In genomic region chr9:132982508-132982907, GRCh38 we compare ENCODE assay signal across 22 cellular contexts. TPM values are rescaled to one million over a fixed set of nuclear protein-coding genes. Genes with fewer than 3 reads are reported as not detected.
A peak's percentile ranks its signal among the peaks of the same experiment; 100 is the strongest.
DNase-seq lines count a peak whose midpoint lies in the region; ATAC-seq, FAIRE-seq and TF ChIP-seq lines count a peak whose summit lies in the region.
"Had no signal": no experiment of that assay in that cellular context is flagged by ENCODE, and none has a peak within 500 bp of the region (broad histone marks: within the 10 kb centered on the region; RNA-seq: fewer than 3 reads in every experiment).

No MANE protein-coding gene starts in this region.

- intact Hi-C loops in HepG2 (cut with micrococcal nuclease; ENCODE audit: unreplicated experiment) (no loop called here), right lobe of liver (cut with DNase I) (no loop called here), heart right ventricle (cut with DNase I) (no loop called here)
- intact Hi-C loops in activated naive CD4-positive, alpha-beta T cell treated with anti-CD3 and anti-CD28 coated beads for 36 hours (cut with micrococcal nuclease), result no loop called here

- FAIRE-seq in HepG2 (lab: Jason Lieb, UNC) (peak; percentile 49), RCC 7860 (lab: Jason Lieb, UNC) (no peak)
- FAIRE-seq: GM12892 had no signal

- peak; percentile 9; the same call in 2 of the 3 replicates for ATAC-seq in HepG2
- no peak for ATAC-seq in right lobe of liver
- ATAC-seq in HG03139 (IDR thresholded peaks at IDR 0.05; ENCODE audit: unreplicated experiment), result peak; percentile 62
- ATAC-seq in heart right ventricle, result no peak
- ATAC-seq: body of pancreas, left lung, psoas muscle had no signal

- H3K4me3 ChIP-seq in HepG2 (replicated peaks in 1 of 3; ENCODE audit: insufficient read depth in 1 of 3, low read depth in 2 of 3, low read length in 3 of 3) (peak overlapping the region in 2 of 3 experiments; percentile 34 to 43; a peak in 3 of 6 replicates), right lobe of liver (no peak overlapping the region), OCI-LY3 (ENCODE audit: low read length) (peak overlapping the region; percentile 51), heart right ventricle (no peak overlapping the region)
- H3K4me3 ChIP-seq: body of pancreas, left lung, psoas muscle, testis had no signal

- in situ Hi-C loops in HepG2 (cut with HindIII; ENCODE audit: extremely low pct_ligation_motif_present, low pct_unique_long_range_greater_than_20kb), result no loop called here

- no peak for TF ChIP-seq RAD21 in HepG2 (CRISPR knock-in tag; IDR thresholded peaks at IDR 0.05)

- H3K4me1 ChIP-seq in HepG2 (ENCODE audit: insufficient read depth, low read length) (peaks cover 56% of the 10 kb centered on the region), right lobe of liver (no peaks in the 10 kb centered on the region), OCI-LY3 (ENCODE audit: low read length) (peaks cover 24% of the 10 kb centered on the region), heart right ventricle (peaks cover 0 to 12% (median 6%) of the 10 kb centered on the region in 9 donors)
- H3K4me1 ChIP-seq: testis had no signal

- H3K4me2 ChIP-seq in HepG2 (ENCODE audit: low read depth, low read length) (peak overlapping the region; percentile 62), OCI-LY3 (ENCODE audit: low read length) (peak overlapping the region; percentile 66)
- H3K4me2 ChIP-seq: KMS-11 had no signal

- 0 out of 4 replicates have a peak, but pooled peaks of 1 of the 2 experiments have one; percentile 27 for TF ChIP-seq POLR2A in HepG2 (IDR thresholded peaks at IDR 0.05; ENCODE audit: insufficient read depth in 1 of 2, low read depth in 2 of 2, low read length in 2 of 2)
- TF ChIP-seq POLR2A in right lobe of liver (IDR thresholded peaks at IDR 0.05), result no peak

- 5% methylated on average over 7 of the region's 7 CpGs for WGBS in HepG2 (ENCODE audit: low lambda C conversion rate)
- 22% methylated on average over 6 of the region's 7 CpGs for WGBS in right lobe of liver (ENCODE audit: insufficient coverage, low coverage, low lambda C conversion rate, missing lambda C conversion rate)
- 52 to 53% methylated on average over 7 of the region's 7 CpGs for WGBS in heart right ventricle, 2 donors

- TF ChIP-seq EP300 in HepG2 (IDR thresholded peaks at IDR 0.05; ENCODE audit: low read depth in 2 of 2, low read length in 2 of 2) (no peak), HepG2 (CRISPR knock-in tag; IDR thresholded peaks at IDR 0.05; ENCODE audit: borderline replicate concordance) (no peak)

- H3K27ac Mint-ChIP-seq in activated naive CD4-positive, alpha-beta T cell treated with anti-CD3 and anti-CD28 coated beads for 36 hours, result no peak overlapping the region
- H3K27ac Mint-ChIP-seq: activated naive CD4-positive, alpha-beta T cell treated with anti-CD3 and anti-CD28 coated beads, Interleukin-2, amount 10 ng/mL, durations not matched to agents 7 days and 5 days; CD4-positive, alpha-beta memory T cell had no signal

- no peak for DNase-seq in HepG2 (ENCODE audit: low spot score)
- no peak for DNase-seq in right lobe of liver
- no peak for DNase-seq in RCC 7860 (ENCODE audit: low spot score)
- no peak for DNase-seq in inferior parietal cortex (ENCODE audit: extremely low spot score)
- no peak for DNase-seq in activated naive CD4-positive, alpha-beta T cell treated with anti-CD3 and anti-CD28 coated beads for 36 hours
- no peak for DNase-seq in heart right ventricle
- DNase-seq: 8988T; activated CD8-positive, alpha-beta memory T cell treated with anti-CD3 and anti-CD28 coated beads, Interleukin-2, amount 50 U/mL, for 48 hours; activated naive CD4-positive, alpha-beta T cell treated with anti-CD3 and anti-CD28 coated beads, Interleukin-2, amount 10 ng/mL, durations not matched to agents 7 days and 5 days; body of pancreas; CD4-positive, alpha-beta memory T cell; GOT3; hypothalamus; left lung; NCI-H1930; NCI-H524; psoas muscle; testis had no signal

- H3K9me3 Mint-ChIP-seq in activated naive CD4-positive, alpha-beta T cell treated with anti-CD3 and anti-CD28 coated beads for 36 hours, result no peaks in the 10 kb centered on the region
- H3K9me3 Mint-ChIP-seq: activated naive CD4-positive, alpha-beta T cell treated with anti-CD3 and anti-CD28 coated beads, Interleukin-2, amount 10 ng/mL, durations not matched to agents 7 days and 5 days; CD4-positive, alpha-beta memory T cell had no signal

- H4K20me1 ChIP-seq in HepG2 (ENCODE audit: insufficient read depth, low read length), result no peaks in the 10 kb centered on the region
- no peaks in the 10 kb centered on the region for H4K20me1 ChIP-seq in OCI-LY3 (ENCODE audit: insufficient read depth, low read length)

- H3K27me3 ChIP-seq in HepG2 (ENCODE audit: control insufficient read depth in 1 of 2, insufficient read depth in 2 of 2, low read length in 2 of 2), result peaks cover 5 to 32% of the 10 kb centered on the region in 2 experiments; a peak in 3 of 5 replicates
- no peaks in the 10 kb centered on the region for H3K27me3 ChIP-seq in right lobe of liver
- peaks cover 24% of the 10 kb centered on the region for H3K27me3 ChIP-seq in OCI-LY3 (ENCODE audit: low read depth, low read length)
- H3K27me3 ChIP-seq in heart right ventricle, result peaks cover 4 to 85% (median 71%) of the 10 kb centered on the region in 7 donors
- H3K27me3 ChIP-seq: body of pancreas, testis had no signal

- CTCF ChIA-PET in HepG2 (lab: Yijun Ruan, JAX; ENCODE audit: low intra/inter-chr PET ratio, low total read pairs), result no interaction called here
- CTCF ChIA-PET in activated naive CD4-positive, alpha-beta T cell treated with anti-CD3 and anti-CD28 coated beads for 36 hours (lab: Charles Lee), result no interaction called here

- H3K9ac ChIP-seq in HepG2 (ENCODE audit: insufficient read depth, low read depth, low read length) (peak overlapping the region; percentile 17; the same call in 1 of the 2 replicates), OCI-LY3 (ENCODE audit: low read length) (peak overlapping the region; percentile 43; the same call in 1 of the 2 replicates)
- H3K9ac ChIP-seq: KMS-11 had no signal

- BruUV-seq in HepG2 (replicated peaks; lab: Mats Ljungman, UMichigan), result no TSS peak

- TF ChIP-seq CTCF in HepG2 (CRISPR knock-in tag; IDR thresholded peaks at IDR 0.05), result no peak
- TF ChIP-seq CTCF in right lobe of liver (IDR thresholded peaks at IDR 0.05), result no peak
- no peak for TF ChIP-seq CTCF in OCI-LY3 (IDR thresholded peaks at IDR 0.05; ENCODE audit: low read depth, low read length)
- TF ChIP-seq CTCF in heart right ventricle (IDR thresholded peaks at IDR 0.05), result no peak

- POLR2A ChIA-PET in HepG2 (lab: Yijun Ruan, JAX), result interaction anchor here (0.6 to 1.0 kb wide), 4 partner anchors 12 to 48 kb away, joined by 3 to 5 read pairs (median 3); partner anchors contain the start of gene GTF3C5

- H3K9me3 ChIP-seq in HepG2 (ENCODE audit: low read length) (no peaks in the 10 kb centered on the region), right lobe of liver (no peaks in the 10 kb centered on the region), OCI-LY3 (ENCODE audit: insufficient read depth, low read length) (no peaks in the 10 kb centered on the region), heart right ventricle (no peaks in the 10 kb centered on the region)
- H3K9me3 ChIP-seq: body of pancreas, left lung, psoas muscle, testis had no signal

- no peaks in the 10 kb centered on the region for H3K79me2 ChIP-seq in HepG2 (ENCODE audit: insufficient read depth, low read length)
- H3K79me2 ChIP-seq in OCI-LY3 (ENCODE audit: low read length), result no peaks in the 10 kb centered on the region

- H3K27me3 Mint-ChIP-seq in activated naive CD4-positive, alpha-beta T cell treated with anti-CD3 and anti-CD28 coated beads for 36 hours (ENCODE audit: low read depth), result peaks cover 37% of the 10 kb centered on the region

- no peak overlapping the region for H2AFZ ChIP-seq in HepG2 (ENCODE audit: low read length)
- H2AFZ ChIP-seq in OCI-LY3 (ENCODE audit: low read depth, low read length), result peak overlapping the region; percentile 98

- H3K36me3 ChIP-seq in HepG2 (replicated peaks in 1 of 2; ENCODE audit: control insufficient read depth in 1 of 2, insufficient read depth in 2 of 2, low read length in 2 of 2) (no peaks in the 10 kb centered on the region), right lobe of liver (no peaks in the 10 kb centered on the region), OCI-LY3 (replicated peaks; ENCODE audit: low read depth, low read length) (no peaks in the 10 kb centered on the region), heart right ventricle (no peaks in the 10 kb centered on the region)
- H3K36me3 ChIP-seq: left lung had no signal

- peaks cover 5% of the 10 kb centered on the region for H3K4me1 Mint-ChIP-seq in activated naive CD4-positive, alpha-beta T cell treated with anti-CD3 and anti-CD28 coated beads for 36 hours (ENCODE audit: low read depth)
- H3K4me1 Mint-ChIP-seq: activated naive CD4-positive, alpha-beta T cell treated with anti-CD3 and anti-CD28 coated beads, Interleukin-2, amount 10 ng/mL, durations not matched to agents 7 days and 5 days had no signal

- H3K27ac ChIP-seq in HepG2 (ENCODE audit: extremely low read length, insufficient read depth, low read length) (peak overlapping the region; percentile 49), right lobe of liver (no peak overlapping the region), OCI-LY3 (ENCODE audit: low read length) (0 out of 2 replicates have a peak overlapping the region, but pooled peaks have one; percentile 13), heart right ventricle (peak overlapping the region in 1 of 10 donors; percentile 14)
- H3K27ac ChIP-seq: body of pancreas, KMS-11, left lung, psoas muscle, testis had no signal

- H3K4me3 Mint-ChIP-seq in activated naive CD4-positive, alpha-beta T cell treated with anti-CD3 and anti-CD28 coated beads for 36 hours, result no peak overlapping the region
- H3K4me3 Mint-ChIP-seq: activated naive CD4-positive, alpha-beta T cell treated with anti-CD3 and anti-CD28 coated beads, Interleukin-2, amount 10 ng/mL, durations not matched to agents 7 days and 5 days; CD4-positive, alpha-beta memory T cell had no signal

- no peaks in the 10 kb centered on the region for H3K36me3 Mint-ChIP-seq in activated naive CD4-positive, alpha-beta T cell treated with anti-CD3 and anti-CD28 coated beads for 36 hours (ENCODE audit: low read depth)
- H3K36me3 Mint-ChIP-seq: CD4-positive, alpha-beta memory T cell had no signal

RNA-seq across cellular contexts. Expression of gene GFI1B, which starts 4.0 kb away (rescaled TPM):
- 0.51 TPM in 1 of 2 replicates, not detected in the other for total RNA-seq in HepG2 (2016; rRNA removed; fragmentation: Illumina TruSeq; extraction: Trizol)
- not detected in 2 replicates for total RNA-seq in HepG2 (2016; cell fraction: cytosol; rRNA removed; fragmentation: Illumina TruSeq; extraction: Trizol; ENCODE audit: low read depth)
- total RNA-seq in HepG2 (2016; cell fraction: insoluble cytoplasmic fraction; rRNA removed; fragmentation: Illumina TruSeq; extraction: Trizol), result 0.24 and 0.56 TPM in 2 replicates
- total RNA-seq in HepG2 (2016; cell fraction: membrane; rRNA removed; fragmentation: Illumina TruSeq; extraction: Trizol), result 0.15 and 0.52 TPM in 2 replicates
- total RNA-seq in HepG2 (2016; cell fraction: nucleus; rRNA removed; fragmentation: Illumina TruSeq; extraction: Trizol), result 0.28 TPM in 1 of 2 replicates, not detected in the other
- 0.15 and 0.26 TPM in 2 replicates for polyA plus RNA-seq in HepG2 (2011; rRNA removed)
- polyA plus RNA-seq in HepG2 (2011; cell fraction: cytosol; rRNA removed), result 0.15 and 0.18 TPM in 2 replicates
- polyA plus RNA-seq in HepG2 (2011; cell fraction: nucleus; rRNA removed), result 0.19 and 0.26 TPM in 2 replicates
- 0.19 and 0.80 TPM in 2 replicates for polyA plus RNA-seq in HepG2 (2012)
- 0.09 and 0.19 TPM in 2 replicates for polyA plus RNA-seq in HepG2 (2016; cell fraction: cytosol; fragmentation: Illumina TruSeq; extraction: Trizol; ENCODE audit: low read depth)
- 0.21 and 0.30 TPM in 2 replicates for polyA plus RNA-seq in HepG2 (2016; cell fraction: insoluble cytoplasmic fraction; fragmentation: Illumina TruSeq; extraction: Trizol; ENCODE audit: low read depth)
- 0.19 and 0.32 TPM in 2 replicates for polyA plus RNA-seq in HepG2 (2016; cell fraction: membrane; fragmentation: Illumina TruSeq; extraction: Trizol; ENCODE audit: low read depth)
- 0.49 TPM in 1 of 2 replicates, not detected in the other for polyA plus RNA-seq in HepG2 (2016; cell fraction: nucleus; fragmentation: Illumina TruSeq; extraction: Trizol; ENCODE audit: insufficient read depth, low read depth)
- polyA minus RNA-seq in HepG2 (2011; rRNA and poly(A)+ RNA removed; ENCODE audit: low replicate concordance), result 0.35 and 0.42 TPM in 2 replicates
- polyA minus RNA-seq in HepG2 (2011; cell fraction: cytosol; rRNA and poly(A)+ RNA removed), result not detected in 2 replicates
- 0.13 TPM in 1 of 2 replicates, not detected in the other for polyA minus RNA-seq in HepG2 (2011; cell fraction: nucleus; rRNA and poly(A)+ RNA removed)
- total RNA-seq in right lobe of liver, result under 1 TPM in 3 of 6 experiments, not detected in 3; 0.24 to 0.64 (median 0.39) TPM
- not detected for total RNA-seq in activated naive CD4-positive, alpha-beta T cell treated with anti-CD3 and anti-CD28 coated beads for 36 hours
- under 1 TPM in 7 of 10 donors, not detected in 3; 0.11 to 0.49 (median 0.33) TPM for total RNA-seq in heart right ventricle
- polyA plus RNA-seq in heart right ventricle, result under 1 TPM in 1 of 2 donors, not detected in 1; 0.06 TPM
- total RNA-seq: body of pancreas; CD4-positive, alpha-beta memory T cell; psoas muscle had no signal
- polyA plus RNA-seq: CD4-positive, alpha-beta memory T cell had no signal

RNA-seq across cellular contexts. Expression of gene TSC1, which starts 38.1 kb away (rescaled TPM):
- 26.3 and 31.6 TPM in 2 replicates for total RNA-seq in HepG2 (2016; rRNA removed; fragmentation: Illumina TruSeq; extraction: Trizol)
- 18.0 and 21.2 TPM in 2 replicates for total RNA-seq in HepG2 (2016; cell fraction: cytosol; rRNA removed; fragmentation: Illumina TruSeq; extraction: Trizol; ENCODE audit: low read depth)
- total RNA-seq in HepG2 (2016; cell fraction: insoluble cytoplasmic fraction; rRNA removed; fragmentation: Illumina TruSeq; extraction: Trizol), result 24.1 and 31.9 TPM in 2 replicates
- 29.5 and 37.4 TPM in 2 replicates for total RNA-seq in HepG2 (2016; cell fraction: membrane; rRNA removed; fragmentation: Illumina TruSeq; extraction: Trizol)
- total RNA-seq in HepG2 (2016; cell fraction: nucleus; rRNA removed; fragmentation: Illumina TruSeq; extraction: Trizol), result 49.4 and 54.4 TPM in 2 replicates
- polyA plus RNA-seq in HepG2 (2011; rRNA removed), result 58.0 and 66.1 TPM in 2 replicates
- polyA plus RNA-seq in HepG2 (2011; cell fraction: cytosol; rRNA removed), result 25.6 and 30.5 TPM in 2 replicates
- polyA plus RNA-seq in HepG2 (2011; cell fraction: nucleus; rRNA removed), result 178 and 179 TPM in 2 replicates
- polyA plus RNA-seq in HepG2 (2012), result 26.8 and 27.3 TPM in 2 replicates
- 9.8 and 11.1 TPM in 2 replicates for polyA plus RNA-seq in HepG2 (2016; cell fraction: cytosol; fragmentation: Illumina TruSeq; extraction: Trizol; ENCODE audit: low read depth)
- 17.1 and 17.6 TPM in 2 replicates for polyA plus RNA-seq in HepG2 (2016; cell fraction: insoluble cytoplasmic fraction; fragmentation: Illumina TruSeq; extraction: Trizol; ENCODE audit: low read depth)
- polyA plus RNA-seq in HepG2 (2016; cell fraction: membrane; fragmentation: Illumina TruSeq; extraction: Trizol; ENCODE audit: low read depth), result 17.7 and 18.0 TPM in 2 replicates
- 64.5 and 67.0 TPM in 2 replicates for polyA plus RNA-seq in HepG2 (2016; cell fraction: nucleus; fragmentation: Illumina TruSeq; extraction: Trizol; ENCODE audit: insufficient read depth, low read depth)
- polyA minus RNA-seq in HepG2 (2011; rRNA and poly(A)+ RNA removed; ENCODE audit: low replicate concordance), result 139 and 153 TPM in 2 replicates
- 26.9 and 27.7 TPM in 2 replicates for polyA minus RNA-seq in HepG2 (2011; cell fraction: cytosol; rRNA and poly(A)+ RNA removed)
- 182 and 218 TPM in 2 replicates for polyA minus RNA-seq in HepG2 (2011; cell fraction: nucleus; rRNA and poly(A)+ RNA removed)
- total RNA-seq in right lobe of liver, result 10 to 100 TPM; 14.2 to 22.8 (median 18.3) TPM
- 10 to 100 TPM; 18.8 to 19.7 TPM for total RNA-seq in activated naive CD4-positive, alpha-beta T cell treated with anti-CD3 and anti-CD28 coated beads for 36 hours
- 10 to 100 TPM; 40.2 to 72.9 (median 55.5) TPM for total RNA-seq in heart right ventricle
- polyA plus RNA-seq in heart right ventricle, result 10 to 100 TPM in 1 of 2 donors, 1 to 10 TPM in 1; 7.7 to 22.8 TPM

RNA-seq across cellular contexts. Expression of gene GTF3C5, which starts 48.3 kb away (rescaled TPM):
- 43.4 and 66.9 TPM in 2 replicates for total RNA-seq in HepG2 (2016; rRNA removed; fragmentation: Illumina TruSeq; extraction: Trizol)
- total RNA-seq in HepG2 (2016; cell fraction: cytosol; rRNA removed; fragmentation: Illumina TruSeq; extraction: Trizol; ENCODE audit: low read depth), result 11.7 and 12.3 TPM in 2 replicates
- total RNA-seq in HepG2 (2016; cell fraction: insoluble cytoplasmic fraction; rRNA removed; fragmentation: Illumina TruSeq; extraction: Trizol), result 37.9 and 65.5 TPM in 2 replicates
- total RNA-seq in HepG2 (2016; cell fraction: membrane; rRNA removed; fragmentation: Illumina TruSeq; extraction: Trizol), result 20.2 and 20.6 TPM in 2 replicates
- total RNA-seq in HepG2 (2016; cell fraction: nucleus; rRNA removed; fragmentation: Illumina TruSeq; extraction: Trizol), result 76.0 and 76.7 TPM in 2 replicates
- 92.6 and 110 TPM in 2 replicates for polyA plus RNA-seq in HepG2 (2011; rRNA removed)
- polyA plus RNA-seq in HepG2 (2011; cell fraction: cytosol; rRNA removed), result 46.1 and 57.8 TPM in 2 replicates
- 477 and 487 TPM in 2 replicates for polyA plus RNA-seq in HepG2 (2011; cell fraction: nucleus; rRNA removed)
- 45.0 and 56.0 TPM in 2 replicates for polyA plus RNA-seq in HepG2 (2012)
- 5.5 and 5.8 TPM in 2 replicates for polyA plus RNA-seq in HepG2 (2016; cell fraction: cytosol; fragmentation: Illumina TruSeq; extraction: Trizol; ENCODE audit: low read depth)
- 45.6 and 51.5 TPM in 2 replicates for polyA plus RNA-seq in HepG2 (2016; cell fraction: insoluble cytoplasmic fraction; fragmentation: Illumina TruSeq; extraction: Trizol; ENCODE audit: low read depth)
- 13.2 and 13.8 TPM in 2 replicates for polyA plus RNA-seq in HepG2 (2016; cell fraction: membrane; fragmentation: Illumina TruSeq; extraction: Trizol; ENCODE audit: low read depth)
- 196 and 212 TPM in 2 replicates for polyA plus RNA-seq in HepG2 (2016; cell fraction: nucleus; fragmentation: Illumina TruSeq; extraction: Trizol; ENCODE audit: insufficient read depth, low read depth)
- 27.9 and 79.3 TPM in 2 replicates for polyA minus RNA-seq in HepG2 (2011; rRNA and poly(A)+ RNA removed; ENCODE audit: low replicate concordance)
- polyA minus RNA-seq in HepG2 (2011; cell fraction: cytosol; rRNA and poly(A)+ RNA removed), result 24.3 and 26.7 TPM in 2 replicates
- polyA minus RNA-seq in HepG2 (2011; cell fraction: nucleus; rRNA and poly(A)+ RNA removed), result 98.5 and 99.1 TPM in 2 replicates
- 10 to 100 TPM; 18.4 to 30.5 (median 19.8) TPM for total RNA-seq in right lobe of liver
- total RNA-seq in activated naive CD4-positive, alpha-beta T cell treated with anti-CD3 and anti-CD28 coated beads for 36 hours, result 100 to 1,000 TPM; 102 to 108 TPM
- total RNA-seq in heart right ventricle, result 10 to 100 TPM; 29.4 to 44.4 (median 35.2) TPM
- 10 to 100 TPM; 41.5 to 79.1 TPM for polyA plus RNA-seq in heart right ventricle

Comparison
In these comparisons a context has a peak if more than half of its experiments do, and no peak if none do; other contexts are left out.
1. ATAC-seq: peak in HepG2 (single experiment) and HG03139 (single experiment); none in right lobe of liver (0 of 4) and heart right ventricle (0 of 8).
2. H3K27ac ChIP-seq: peak in HepG2 (single experiment) and OCI-LY3 (single experiment); none in right lobe of liver (0 of 3).
3. H3K4me3 ChIP-seq: peak in HepG2 (2 of 3) and OCI-LY3 (single experiment); none in right lobe of liver (0 of 3) and heart right ventricle (0 of 10).